ENCODE assay signal across 13 cellular contexts in genomic region chr9:125536184-125537152, GRCh38.
A peak's percentile ranks its signal among the peaks of the same experiment; 100 is the strongest.
DNase-seq lines count a peak whose midpoint lies in the region; ATAC-seq and TF ChIP-seq lines count a peak whose summit lies in the region.
"Had no signal": no experiment of that assay in that cellular context is flagged by ENCODE, and none has a peak within 500 bp of the region (broad histone marks: within the 10 kb centered on the region; RNA-seq: fewer than 3 reads in every experiment).

No MANE protein-coding gene starts in this region.

- TF ChIP-seq CTCF in AG10803 (conservative IDR thresholded peaks at IDR 0.05; ENCODE audit: low read length) (no peak), PC-3 (conservative IDR thresholded peaks at IDR 0.05; ENCODE audit: low read depth, low read length) (no peak)

- no peaks in the 10 kb centered on the region for H4K20me1 ChIP-seq in GM23248 (ENCODE audit: insufficient read depth)
- H4K20me1 ChIP-seq in PC-3 (ENCODE audit: low read length): no peaks in the 10 kb centered on the region

- H3K9me3 ChIP-seq in GM23248 (ENCODE audit: low read depth) (no peaks in the 10 kb centered on the region), PC-3 (ENCODE audit: low read length) (no peaks in the 10 kb centered on the region), MG63 (no peaks in the 10 kb centered on the region)
- H3K9me3 ChIP-seq: body of pancreas had no signal

- peak; percentile 47 for ATAC-seq in PC-3
- no peak for ATAC-seq in GM18861 (IDR thresholded peaks at IDR 0.05; ENCODE audit: unreplicated experiment)
- ATAC-seq: body of pancreas had no signal

- H3K79me2 ChIP-seq in GM23248 (ENCODE audit: insufficient read depth) (peaks cover 23% of the 10 kb centered on the region; the same call in 1 of the 2 replicates), PC-3 (ENCODE audit: low read length) (peaks cover 10% of the 10 kb centered on the region)

- H3K9me2 ChIP-seq in GM23248 (ENCODE audit: insufficient read depth) (no peaks in the 10 kb centered on the region), PC-3 (replicated peaks; ENCODE audit: low read length) (no peaks in the 10 kb centered on the region)

- H3F3A ChIP-seq in GM23248 (ENCODE audit: insufficient read depth) (peaks cover 4% of the 10 kb centered on the region; the same call in 1 of the 2 replicates), PC-3 (ENCODE audit: low read length, unreplicated experiment) (no peaks in the 10 kb centered on the region)

- H3K27me3 ChIP-seq in GM23248 (replicated peaks; ENCODE audit: insufficient read depth) (no peaks in the 10 kb centered on the region), PC-3 (ENCODE audit: low read length) (no peaks in the 10 kb centered on the region), MG63 (no peaks in the 10 kb centered on the region)
- H3K27me3 ChIP-seq: body of pancreas had no signal

- CTCF ChIA-PET in PC-3 (lab: Charles Lee): no interaction called here

- intact Hi-C loops in PC-3 (cut with micrococcal nuclease): no loop called here

- H3K9ac ChIP-seq in GM23248 (no peak overlapping the region), PC-3 (ENCODE audit: low read length) (peak overlapping the region; percentile 48; the same call in 1 of the 2 replicates)

- H2AFZ ChIP-seq in GM23248 (no peak overlapping the region), PC-3 (ENCODE audit: low read length) (no peak overlapping the region)

- H3K4me2 ChIP-seq in GM23248 (ENCODE audit: unreplicated experiment) (peak overlapping the region; percentile 43), PC-3 (ENCODE audit: low read length) (peak overlapping the region; percentile 72)

- POLR2A ChIA-PET in PC-3 (lab: Charles Lee; ENCODE audit: unreplicated experiment): interaction anchor here (1.3 kb wide), 1 partner anchor 15 kb away, joined by 3 read pairs; no protein-coding TSS in a partner anchor

- BruUV-seq in PC-3 (replicated peaks; lab: Mats Ljungman, UMichigan): no TSS peak

- no peak overlapping the region for H3K27ac ChIP-seq in GM23248
- peak overlapping the region; percentile 85 for H3K27ac ChIP-seq in PC-3 (ENCODE audit: low read length)
- no peak overlapping the region for H3K27ac ChIP-seq in epithelial cell of prostate

- H3K4me3 ChIP-seq in AG10803 (ENCODE audit: low read length) (no peak overlapping the region), GM23248 (no peak overlapping the region), PC-3 (ENCODE audit: low read length) (no peak overlapping the region), MG63 (no peak overlapping the region)
- H3K4me3 ChIP-seq: body of pancreas had no signal

- 48 to 51% methylated on average over 4 of the region's 4 CpGs for WGBS in GM23248 (ENCODE audit: low coverage in 1 of 2, low lambda C conversion rate in 2 of 2, missing lambda C conversion rate in 2 of 2), 2 experiments

- H3K36me3 ChIP-seq in GM23248 (ENCODE audit: low read depth) (no peaks in the 10 kb centered on the region), PC-3 (ENCODE audit: low read depth, low read length) (no peaks in the 10 kb centered on the region), MG63 (no peaks in the 10 kb centered on the region; the same call in 1 of the 2 replicates)

- H3K4me1 ChIP-seq in GM23248 (ENCODE audit: insufficient read depth) (peaks cover 45% of the 10 kb centered on the region), PC-3 (ENCODE audit: insufficient read depth, low read length) (peaks cover 67% of the 10 kb centered on the region)

- in situ Hi-C loops in GM23248 (cut with MboI): no loop called here

- DNase-seq in AG10803 (ENCODE audit: low read depth) (peak; percentile 25), GM23248 (peak; percentile 44), PC-3 (peak; percentile 80), epithelial cell of prostate (ENCODE audit: low read depth, low spot score) (peak; percentile 33), medulla oblongata (ENCODE audit: extremely low spot score) (no peak), inferior parietal cortex (ENCODE audit: extremely low spot score) (no peak), MG63 (no peak)
- DNase-seq: activated CD4-positive, CD25-positive, alpha-beta regulatory T cell; activated naive CD4-positive, alpha-beta T cell treated with Interleukin-2 at 50 U/mL for 16 hours; AML-193; body of pancreas; DMS 273 treated with DMSO at 0.1 percent for 48 hours had no signal

Comparison
In these comparisons a context has a peak if more than half of its experiments do, and no peak if none do; other contexts are left out.
1. DNase-seq: peak in AG10803 (single experiment), GM23248 (single experiment), PC-3 (single experiment) and epithelial cell of prostate (single experiment); none in medulla oblongata (single experiment), inferior parietal cortex (single experiment) and MG63 (single experiment).